ENCODE assay signal across 25 cellular contexts in the genomic region with DNA sequence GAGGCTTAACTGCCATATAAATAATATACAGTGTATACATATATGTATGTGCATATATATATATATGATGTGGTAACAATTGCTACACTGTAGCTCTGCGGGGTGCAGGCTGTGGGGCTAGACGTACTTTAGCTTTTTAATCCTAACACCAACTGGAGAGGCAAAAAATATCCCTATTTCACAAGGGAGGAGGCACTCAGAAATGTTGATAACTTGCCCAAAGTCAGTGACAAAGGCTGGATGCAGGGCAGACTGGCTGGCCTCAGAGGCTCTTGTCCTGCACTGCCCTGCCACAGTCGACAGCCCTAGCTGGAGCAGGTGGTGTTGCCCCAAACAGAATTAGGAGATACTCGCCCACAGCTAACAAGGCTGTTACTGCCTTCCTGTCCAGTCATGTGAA. TPM values are rescaled to one million over a fixed set of nuclear protein-coding genes. Genes with fewer than 3 reads are reported as not detected.
DNase-seq lines count a peak whose midpoint lies in the region; ATAC-seq, FAIRE-seq and TF ChIP-seq lines count a peak whose summit lies in the region.
"Had no signal": no experiment of that assay in that cellular context is flagged by ENCODE, and none has a peak within 500 bp of the region (broad histone marks: within the 10 kb centered on the region; RNA-seq: fewer than 3 reads in every experiment).

No MANE protein-coding gene starts in this region.

- H3K27me3 ChIP-seq in A673 (replicated peaks; ENCODE audit: insufficient read depth, low read depth, low read length, poor library complexity) (peaks cover 60% of the 10 kb centered on the region), HepG2 (ENCODE audit: control insufficient read depth in 1 of 2, insufficient read depth in 2 of 2, low read length in 2 of 2) (peaks cover 0 to 4% of the 10 kb centered on the region in 2 experiments; a peak in 2 of 5 replicates)
- H3K27me3 ChIP-seq: ascending aorta had no signal

- TF ChIP-seq EP300 in HepG2 (IDR thresholded peaks at IDR 0.05; ENCODE audit: low read depth in 2 of 2, low read length in 2 of 2) (no peak), HepG2 (CRISPR knock-in tag; IDR thresholded peaks at IDR 0.05; ENCODE audit: borderline replicate concordance) (no peak)

- peaks cover 30% of the 10 kb centered on the region for H3K79me2 ChIP-seq in HepG2 (ENCODE audit: insufficient read depth, low read length)

- TF ChIP-seq POLR2A in HepG2 (IDR thresholded peaks at IDR 0.05; ENCODE audit: insufficient read depth in 1 of 2, low read depth in 2 of 2, low read length in 2 of 2) = no peak

- ATAC-seq in SK-N-SH treated with all-trans-retinoic acid at 6 μM for 48 hours (peak; percentile 14; the same call in 1 of the 3 replicates), HepG2 (peak; percentile 25), HG03342 (IDR thresholded peaks at IDR 0.05; ENCODE audit: unreplicated experiment) (no peak)
- ATAC-seq: activated CD4-positive, alpha-beta T cell treated with anti-CD3 and anti-CD28 coated beads for 36 hours; GM12878 had no signal

- H3K4me1 ChIP-seq in A673 (ENCODE audit: insufficient read depth, low read length, poor library complexity, severe bottlenecking) (peaks cover 9% of the 10 kb centered on the region), HepG2 (ENCODE audit: insufficient read depth, low read length) (peaks cover 36% of the 10 kb centered on the region)

- BruUV-seq in A673 (replicated peaks; lab: Mats Ljungman, UMichigan) (no TSS peak), HepG2 (replicated peaks; lab: Mats Ljungman, UMichigan) (no TSS peak)

- peak overlapping the region; percentile 68 for H3K4me2 ChIP-seq in HepG2 (ENCODE audit: low read depth, low read length)

- H2AFZ ChIP-seq in HepG2 (ENCODE audit: low read length) = no peak overlapping the region

- H4K20me1 ChIP-seq in HepG2 (ENCODE audit: insufficient read depth, low read length) = no peaks in the 10 kb centered on the region; the same call in none of the 2 replicates

- POLR2A ChIA-PET in A673 (lab: Charles Lee; ENCODE audit: low non-redundant PET) = no interaction called here
- POLR2A ChIA-PET in HepG2 (lab: Yijun Ruan, JAX) = interaction anchor here (1.2 to 2.2 kb wide), 6 partner anchors 19 to 106 kb away, joined by 3 to 10 read pairs (median 6); no protein-coding TSS in a partner anchor

- TF ChIP-seq RAD21 in HepG2 (CRISPR knock-in tag; IDR thresholded peaks at IDR 0.05) = no peak

- no peak for DNase-seq in A673 (ENCODE audit: low spot score)
- peak; percentile 87 for DNase-seq in G401 (ENCODE audit: low spot score)
- peak; percentile 16 for DNase-seq in HepG2 (ENCODE audit: low spot score)
- DNase-seq in activated naive CD4-positive, alpha-beta T cell treated with Interleukin-2 at 50 U/mL for 16 hours = no peak
- no peak for DNase-seq in stimulated activated CD4-positive, alpha-beta T cell treated with anti-CD3 and anti-CD28 coated beads, Interleukin-1b, Interleukin-23, amount 100 ng/mL, for 48 hours
- no peak for DNase-seq in activated effector memory CD4-positive, alpha-beta T cell treated with Interleukin-2 at 50 U/mL for 16 hours
- DNase-seq: activated CD8-positive, alpha-beta memory T cell treated with anti-CD3 and anti-CD28 coated beads, Interleukin-2, amount 50 U/mL, for 4 hours; activated gamma-delta T cell treated with Interleukin-2 at 50 U/mL for 16 hours; foreskin fibroblast; Karpas-422; left cardiac atrium; NCI-H1436 treated with DMSO at 0.1 percent for 48 hours; stimulated activated CD4-positive, alpha-beta T cell treated with anti-CD3 and anti-CD28 coated beads, Interleukin-4, amount 100 ng/mL, for 4 hours; stimulated activated CD8-positive, alpha-beta memory T cell treated with anti-CD3 and anti-CD28 coated beads, Interleukin-4, amount 100 ng/mL, for 48 hours; T1000 had no signal

- H3K27ac ChIP-seq in A673 (ENCODE audit: low read depth, low read length, poor library complexity, severe bottlenecking) = no peak overlapping the region
- peak overlapping the region; percentile 18 for H3K27ac ChIP-seq in HepG2 (ENCODE audit: extremely low read length, insufficient read depth, low read length)
- H3K27ac ChIP-seq: ascending aorta, HL-60, SJSA1 had no signal

- CTCF ChIA-PET in A673 (lab: Charles Lee) (no interaction called here), HepG2 (lab: Yijun Ruan, JAX; ENCODE audit: low intra/inter-chr PET ratio, low total read pairs) (interaction anchor here (1.2 kb wide), 1 partner anchor 165 kb away, joined by 5 read pairs; no protein-coding TSS in a partner anchor)

- no peaks in the 10 kb centered on the region for H3K9me3 ChIP-seq in A673 (ENCODE audit: low read depth, low read length, poor library complexity, severe bottlenecking)
- no peaks in the 10 kb centered on the region for H3K9me3 ChIP-seq in HepG2 (ENCODE audit: low read length)
- H3K9me3 ChIP-seq: ascending aorta, SJSA1 had no signal

- in situ Hi-C loops in G401 (cut with HindIII; ENCODE audit: low sequenced_read_pairs) (no loop called here), HepG2 (cut with HindIII; ENCODE audit: extremely low pct_ligation_motif_present, low pct_unique_long_range_greater_than_20kb) (no loop called here)

- 30% methylated on average over 4 of the region's 4 CpGs for WGBS in HepG2 (ENCODE audit: low lambda C conversion rate)

- H3K4me3 ChIP-seq in A673 (ENCODE audit: low read depth, low read length, poor library complexity, severe bottlenecking) (peak overlapping the region; percentile 49), HepG2 (replicated peaks in 1 of 3; ENCODE audit: insufficient read depth in 1 of 3, low read depth in 2 of 3, low read length in 3 of 3) (peak overlapping the region in 2 of 3 experiments; percentile 63 to 79; a peak in 3 of 6 replicates)
- H3K4me3 ChIP-seq: GM12878 had no signal

- no peaks in the 10 kb centered on the region for H3K36me3 ChIP-seq in A673 (ENCODE audit: insufficient read depth, low read length, poor library complexity, severe bottlenecking)
- no peaks in the 10 kb centered on the region for H3K36me3 ChIP-seq in HepG2 (replicated peaks in 1 of 2; ENCODE audit: control insufficient read depth in 1 of 2, insufficient read depth in 2 of 2, low read length in 2 of 2)
- H3K36me3 ChIP-seq: ascending aorta, SJSA1 had no signal

- TF ChIP-seq CTCF in A673 (conservative IDR thresholded peaks at IDR 0.05; ENCODE audit: low read depth, low read length) (no peak), HepG2 (CRISPR knock-in tag; IDR thresholded peaks at IDR 0.05) (no peak)

- H3K9ac ChIP-seq in HepG2 (ENCODE audit: insufficient read depth, low read depth, low read length) = peak overlapping the region; percentile 81

- intact Hi-C loops in A673 (cut with micrococcal nuclease; ENCODE audit: unreplicated experiment) (no loop called here), HepG2 (cut with micrococcal nuclease; ENCODE audit: unreplicated experiment) (loop anchor here (2.0 to 5.0 kb wide), 3 partner anchors 20 to 106 kb away; no protein-coding TSS in a partner anchor)

- FAIRE-seq in HepG2 (lab: Jason Lieb, UNC) = no peak
- FAIRE-seq: G401.6, GM12878 had no signal

TF ChIP-seq in HepG2, 621 proteins besides CTCF, POLR2A, EP300 and RAD21 (continues in another document):
- TF ChIP-seq, protein P1, sequence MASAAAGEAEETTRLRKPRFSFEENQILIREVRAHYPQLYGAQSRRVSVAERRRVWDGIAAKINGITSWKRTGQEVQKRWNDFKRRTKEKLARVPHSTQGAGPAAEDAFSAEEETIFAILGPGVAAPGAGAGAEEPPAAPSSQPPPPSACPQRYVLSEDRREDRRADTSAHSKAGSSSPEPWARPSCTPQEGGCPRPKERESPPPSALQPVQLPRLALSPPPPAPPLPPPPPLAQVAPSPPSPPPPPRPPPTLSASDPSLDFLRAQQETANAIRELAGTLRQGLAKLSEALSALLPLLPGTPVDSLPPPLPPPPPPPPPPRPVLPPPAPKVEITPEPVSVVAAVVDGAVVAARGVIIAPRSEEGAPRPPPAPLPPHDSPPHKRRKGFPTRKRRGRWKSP (CRISPR knock-in tag; IDR thresholded peaks at IDR 0.05) = no peak
- TF ChIP-seq TBX2 (CRISPR knock-in tag; IDR thresholded peaks at IDR 0.05; ENCODE audit: borderline replicate concordance) = peak; percentile 22; the same call in 1 of the 2 replicates

RNA-seq across cellular contexts. Expression of a gene that starts 1.5 kb away (rescaled TPM):
- total RNA-seq in A673 (2021) (not detected in 2 replicates), HepG2 (2016; rRNA removed; fragmentation: Illumina TruSeq; extraction: Trizol) (215 and 332 TPM in 2 replicates)
- 0.03 TPM in 1 of 2 replicates, not detected in the other for total RNA-seq in G401 (2014; rRNA removed; shearing (Covaris generic))
- 23.9 and 26.0 TPM in 2 replicates for total RNA-seq in HepG2 (2016; cell fraction: cytosol; rRNA removed; fragmentation: Illumina TruSeq; extraction: Trizol; ENCODE audit: low read depth)
- total RNA-seq in HepG2 (2016; cell fraction: insoluble cytoplasmic fraction; rRNA removed; fragmentation: Illumina TruSeq; extraction: Trizol) = 200 and 312 TPM in 2 replicates
- total RNA-seq in HepG2 (2016; cell fraction: membrane; rRNA removed; fragmentation: Illumina TruSeq; extraction: Trizol) = 56.5 and 64.5 TPM in 2 replicates
- 458 and 519 TPM in 2 replicates for total RNA-seq in HepG2 (2016; cell fraction: nucleus; rRNA removed; fragmentation: Illumina TruSeq; extraction: Trizol)
- 286 and 315 TPM in 2 replicates for polyA plus RNA-seq in HepG2 (2011; rRNA removed)
- polyA plus RNA-seq in HepG2 (2011; cell fraction: cytosol; rRNA removed) = 177 and 216 TPM in 2 replicates
- 111 and 118 TPM in 2 replicates for polyA plus RNA-seq in HepG2 (2011; cell fraction: nucleus; rRNA removed)
- polyA plus RNA-seq in HepG2 (2012) = 105 and 145 TPM in 2 replicates
- 15.1 and 19.0 TPM in 2 replicates for polyA plus RNA-seq in HepG2 (2016; cell fraction: cytosol; fragmentation: Illumina TruSeq; extraction: Trizol; ENCODE audit: low read depth)
- 197 and 206 TPM in 2 replicates for polyA plus RNA-seq in HepG2 (2016; cell fraction: insoluble cytoplasmic fraction; fragmentation: Illumina TruSeq; extraction: Trizol; ENCODE audit: low read depth)
- polyA plus RNA-seq in HepG2 (2016; cell fraction: membrane; fragmentation: Illumina TruSeq; extraction: Trizol; ENCODE audit: low read depth) = 34.3 and 38.7 TPM in 2 replicates
- 482 and 501 TPM in 2 replicates for polyA plus RNA-seq in HepG2 (2016; cell fraction: nucleus; fragmentation: Illumina TruSeq; extraction: Trizol; ENCODE audit: insufficient read depth, low read depth)
- 0.56 and 1,033 TPM in 2 replicates for polyA minus RNA-seq in HepG2 (2011; rRNA and poly(A)+ RNA removed; ENCODE audit: low replicate concordance)
- 328 and 381 TPM in 2 replicates for polyA minus RNA-seq in HepG2 (2011; cell fraction: cytosol; rRNA and poly(A)+ RNA removed)
- 302 and 328 TPM in 2 replicates for polyA minus RNA-seq in HepG2 (2011; cell fraction: nucleus; rRNA and poly(A)+ RNA removed)
- total RNA-seq: activated CD4-positive, alpha-beta T cell treated with anti-CD3 and anti-CD28 coated beads for 36 hours; H4; OCI-LY7 had no signal
- polyA plus RNA-seq: GM12878 had no signal

Comparison
In these comparisons a context has a peak if more than half of its experiments do, and no peak if none do; other contexts are left out.
1. DNase-seq: peak in G401 (single experiment) and HepG2 (single experiment); none in A673 (single experiment), activated naive CD4-positive, alpha-beta T cell treated with Interleukin-2 at 50 U/mL for 16 hours (single experiment), stimulated activated CD4-positive, alpha-beta T cell treated with anti-CD3 and anti-CD28 coated beads, Interleukin-1b, Interleukin-23, amount 100 ng/mL, for 48 hours (single experiment) and activated effector memory CD4-positive, alpha-beta T cell treated with Interleukin-2 at 50 U/mL for 16 hours (single experiment).
2. RNA of a gene that starts 1.5 kb away (total RNA-seq): 23.9 to 519 TPM in HepG2; 0.03 TPM in G401 and not detected in A673; every median in the first group is over 10 times any median in the second.